20 cellular contexts compared by ENCODE assay signal in the genomic region with DNA sequence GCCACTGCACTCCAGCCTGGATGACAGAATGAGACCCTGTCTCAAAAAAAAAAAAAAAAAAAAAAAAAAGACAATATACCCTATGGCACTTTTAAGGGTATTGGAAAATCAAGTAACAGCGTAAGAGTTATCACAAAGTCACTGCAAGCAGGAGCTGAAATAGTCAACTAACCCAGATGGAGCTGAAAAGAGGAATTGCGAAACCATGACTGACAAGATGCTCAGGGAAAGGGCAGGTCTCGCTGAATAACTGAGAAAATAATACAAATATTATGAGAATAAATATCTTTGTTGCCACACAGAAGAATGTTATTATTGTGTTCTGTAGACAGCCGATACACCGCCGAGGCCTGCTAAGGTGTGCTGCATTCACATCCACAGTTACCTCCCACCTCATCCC. TPM values are rescaled to one million over a fixed set of nuclear protein-coding genes. Genes with fewer than 3 reads are reported as not detected.
"Had no signal": no experiment of that assay in that cellular context is flagged by ENCODE, and none has a peak within 500 bp of the region (broad histone marks: within the 10 kb centered on the region; RNA-seq: fewer than 3 reads in every experiment).

No MANE protein-coding gene starts in this region.

- H3K4me1 ChIP-seq: adrenal gland, esophagus muscularis mucosa, pancreas, testis had no signal

- H3K4me1 Mint-ChIP-seq: activated B cell treated with CpG ODN at 0.5 μM for 24 hours; activated CD4-positive, alpha-beta T cell treated with anti-CD3 and anti-CD28 coated beads, Interleukin-2, amount 10 ng/mL, durations not matched to agents 24 days and 14 days; central memory CD8-positive, alpha-beta T cell; stimulated activated naive CD8-positive, alpha-beta T cell treated with anti-CD3 and anti-CD28 coated beads, Interleukin-15, amount 100 ng/mL, for 72 hours had no signal

- H3K79me2 ChIP-seq: hepatocyte had no signal

- H3K36me3 ChIP-seq: pancreas had no signal

- FAIRE-seq: pancreas had no signal

- ATAC-seq: activated T-helper 17 cell treated with anti-CD3 and anti-CD28 coated beads, Interleukin-2, amount 50 U/mL, for 72 hours; pancreas; stimulated activated naive CD8-positive, alpha-beta T cell treated with anti-CD3 and anti-CD28 coated beads, Interleukin-15, amount 100 ng/mL, for 72 hours had no signal

- H3K4me3 ChIP-seq: adrenal gland, esophagus muscularis mucosa, hepatocyte, pancreas, testis had no signal

- H3K9me3 ChIP-seq: adrenal gland, pancreas, testis had no signal

- H3K27me3 Mint-ChIP-seq: activated B cell treated with CpG ODN at 0.5 μM for 24 hours; activated CD4-positive, alpha-beta T cell treated with anti-CD3 and anti-CD28 coated beads, Interleukin-2, amount 10 ng/mL, durations not matched to agents 24 days and 14 days; activated T-helper 17 cell treated with anti-CD3 and anti-CD28 coated beads, Interleukin-2, amount 50 U/mL, for 72 hours; central memory CD8-positive, alpha-beta T cell; stimulated activated naive CD8-positive, alpha-beta T cell treated with anti-CD3 and anti-CD28 coated beads, Interleukin-15, amount 100 ng/mL, for 72 hours had no signal

- H3K4me3 Mint-ChIP-seq: activated B cell treated with CpG ODN at 0.5 μM for 24 hours; activated CD4-positive, alpha-beta T cell treated with anti-CD3 and anti-CD28 coated beads, Interleukin-2, amount 10 ng/mL, durations not matched to agents 24 days and 14 days; activated naive CD4-positive, alpha-beta T cell treated with anti-CD3 and anti-CD28 coated beads for 36 hours; activated T-helper 17 cell treated with anti-CD3 and anti-CD28 coated beads, Interleukin-2, amount 50 U/mL, for 72 hours; central memory CD8-positive, alpha-beta T cell; mesothelial cell of epicardium; stimulated activated naive CD8-positive, alpha-beta T cell treated with anti-CD3 and anti-CD28 coated beads, Interleukin-15, amount 100 ng/mL, for 72 hours had no signal

- H2AFZ ChIP-seq: hepatocyte had no signal

- H3K9me3 Mint-ChIP-seq: activated CD4-positive, alpha-beta T cell treated with anti-CD3 and anti-CD28 coated beads, Interleukin-2, amount 10 ng/mL, durations not matched to agents 24 days and 14 days; activated T-helper 17 cell treated with anti-CD3 and anti-CD28 coated beads, Interleukin-2, amount 50 U/mL, for 72 hours; central memory CD8-positive, alpha-beta T cell; stimulated activated naive CD8-positive, alpha-beta T cell treated with anti-CD3 and anti-CD28 coated beads, Interleukin-15, amount 100 ng/mL, for 72 hours had no signal

- DNase-seq: activated B cell treated with CpG ODN at 0.5 μM for 24 hours; activated CD4-positive, alpha-beta T cell treated with anti-CD3 and anti-CD28 coated beads, Interleukin-2, amount 10 ng/mL, durations not matched to agents 24 days and 14 days; activated naive CD4-positive, alpha-beta T cell treated with anti-CD3 and anti-CD28 coated beads for 36 hours; dermis blood vessel endothelial cell; kidney glomerular epithelial cell; pancreas; stimulated activated CD4-positive, alpha-beta T cell treated with anti-CD3 and anti-CD28 coated beads, Interleukin-15, amount 100 ng/mL, for 24 hours; stimulated activated CD4-positive, alpha-beta T cell treated with anti-CD3 and anti-CD28 coated beads, Interleukin-4, amount 100 ng/mL, for 24 hours; stimulated activated naive CD8-positive, alpha-beta T cell treated with anti-CD3 and anti-CD28 coated beads, Interleukin-15, amount 100 ng/mL, for 72 hours; T-helper 1 cell; testis had no signal

- H3K4me2 ChIP-seq: hepatocyte had no signal

- H3K27ac ChIP-seq: adrenal gland, esophagus muscularis mucosa, hepatocyte, pancreas, testis had no signal

- H3K27me3 ChIP-seq: adrenal gland, esophagus muscularis mucosa, hepatocyte, pancreas, testis had no signal

- H3K27ac Mint-ChIP-seq: activated B cell treated with CpG ODN at 0.5 μM for 24 hours; activated CD4-positive, alpha-beta T cell treated with anti-CD3 and anti-CD28 coated beads, Interleukin-2, amount 10 ng/mL, durations not matched to agents 24 days and 14 days; activated naive CD4-positive, alpha-beta T cell treated with anti-CD3 and anti-CD28 coated beads for 36 hours; activated T-helper 17 cell treated with anti-CD3 and anti-CD28 coated beads, Interleukin-2, amount 50 U/mL, for 72 hours; mesothelial cell of epicardium; stimulated activated naive CD8-positive, alpha-beta T cell treated with anti-CD3 and anti-CD28 coated beads, Interleukin-15, amount 100 ng/mL, for 72 hours had no signal

RNA-seq across cellular contexts. Expression of gene RIPPLY3, which starts 57.8 kb away (rescaled TPM):
- total RNA-seq: activated B cell treated with CpG ODN at 0.5 μM for 24 hours, esophagus muscularis mucosa, lower leg skin, myocyte, skeletal muscle tissue had no signal
